Comparison of ENCODE assay signal across 18 cellular contexts in genomic region chr5:154820383-154820782, GRCh38. TPM values are rescaled to one million over a fixed set of nuclear protein-coding genes. Genes with fewer than 3 reads are reported as not detected.
DNase-seq lines count a peak whose midpoint lies in the region; ATAC-seq, FAIRE-seq and TF ChIP-seq lines count a peak whose summit lies in the region.
"Had no signal": no experiment of that assay in that cellular context is flagged by ENCODE, and none has a peak within 500 bp of the region (broad histone marks: within the 10 kb centered on the region; RNA-seq: fewer than 3 reads in every experiment).

No MANE protein-coding gene starts in this region.

- no peaks in the 10 kb centered on the region for H3K27me3 Mint-ChIP-seq in T-helper 17 cell
- H3K27me3 Mint-ChIP-seq: B cell; CD4-positive, CD25-positive, alpha-beta regulatory T cell had no signal

- H3K23ac ChIP-seq in neuronal stem cell (ENCODE audit: low read depth, low read length, poor library complexity), result peak overlapping the region; percentile 45

- H2AK5ac ChIP-seq in neuronal stem cell (ENCODE audit: low read depth, low read length), result no peak overlapping the region

- H3K27ac ChIP-seq in HepG2 (ENCODE audit: extremely low read length, insufficient read depth, low read length) (no peak overlapping the region), right lobe of liver (no peak overlapping the region), neuronal stem cell (replicated peaks; ENCODE audit: low read length) (no peak overlapping the region), small intestine (ENCODE audit: low read depth in 1 of 2, low read length in 1 of 2) (no peak overlapping the region)

- H3K4me2 ChIP-seq in HepG2 (ENCODE audit: low read depth, low read length), result no peak overlapping the region
- no peak overlapping the region for H3K4me2 ChIP-seq in neuronal stem cell (ENCODE audit: insufficient read depth, low read length, poor library complexity, severe bottlenecking)

- DNase-seq in HepG2 (ENCODE audit: low spot score) (no peak), right lobe of liver (no peak), T-helper 17 cell (no peak), neuronal stem cell (ENCODE audit: low spot score) (no peak), middle frontal gyrus (ENCODE audit: extremely low spot score, low spot score) (no peak), 8988T (no peak), small intestine (no peak)
- DNase-seq: ACHN; CD4-positive, CD25-positive, alpha-beta regulatory T cell; KBM-7; NCI-H1417 treated with DMSO at 0.1 percent for 48 hours; NCI-H2029 treated with DMSO at 0.1 percent for 48 hours; NCI-H2171 treated with DMSO at 0.1 percent for 48 hours; NCI-H446 treated with DMSO at 0.1 percent for 48 hours; NCI-H748 treated with DMSO at 0.1 percent for 48 hours; PC-3 had no signal

- H2BK5ac ChIP-seq in neuronal stem cell (ENCODE audit: low read length), result peak overlapping the region; percentile 10

- H4K8ac ChIP-seq in neuronal stem cell (ENCODE audit: low read depth, low read length), result no peak overlapping the region

- no peak overlapping the region for H3K14ac ChIP-seq in neuronal stem cell (ENCODE audit: low read length)

- peaks cover 2% of the 10 kb centered on the region for H3K36me3 Mint-ChIP-seq in T-helper 17 cell (ENCODE audit: low read depth)

- H3K4ac ChIP-seq in neuronal stem cell (ENCODE audit: low read length), result no peak overlapping the region

- intact Hi-C loops in HepG2 (cut with micrococcal nuclease; ENCODE audit: unreplicated experiment), result no loop called here
- intact Hi-C loops in right lobe of liver (cut with DNase I), result no loop called here

- no peak for TF ChIP-seq POLR2A in HepG2 (IDR thresholded peaks at IDR 0.05; ENCODE audit: insufficient read depth in 1 of 2, low read depth in 2 of 2, low read length in 2 of 2)
- TF ChIP-seq POLR2A in right lobe of liver (IDR thresholded peaks at IDR 0.05), result no peak

- in situ Hi-C loops in HepG2 (cut with HindIII; ENCODE audit: extremely low pct_ligation_motif_present, low pct_unique_long_range_greater_than_20kb), result no loop called here

- no peak for FAIRE-seq in HepG2 (lab: Jason Lieb, UNC)
- no peak for FAIRE-seq in small intestine (lab: Jason Lieb, UNC)
- FAIRE-seq: H1 had no signal

- H3K4me1 ChIP-seq in HepG2 (ENCODE audit: insufficient read depth, low read length), result peaks cover 47% of the 10 kb centered on the region
- H3K4me1 ChIP-seq in right lobe of liver, result peaks cover 0 to 15% (median 5%) of the 10 kb centered on the region in 4 donors
- peaks cover 0 to 9% of the 10 kb centered on the region in 2 donors for H3K4me1 ChIP-seq in neuronal stem cell (ENCODE audit: control insufficient read depth in 2 of 2, insufficient read depth in 1 of 2, low read depth in 1 of 2, low read length in 2 of 2)
- H3K4me1 ChIP-seq in small intestine (ENCODE audit: control insufficient read depth in 2 of 2, insufficient read depth in 1 of 2, low read depth in 1 of 2, low read length in 1 of 2), result no peaks in the 10 kb centered on the region

- POLR2A ChIA-PET in HepG2 (lab: Yijun Ruan, JAX), result interaction anchor here (1.0 kb wide), 1 partner anchor 30 kb away, joined by 3 read pairs; the partner anchor contains the start of gene FAXDC2

- H4K91ac ChIP-seq in neuronal stem cell (ENCODE audit: low read depth, low read length, poor library complexity), result no peak overlapping the region

- TF ChIP-seq RAD21 in HepG2 (CRISPR knock-in tag; IDR thresholded peaks at IDR 0.05), result no peak

- H2AFZ ChIP-seq in HepG2 (ENCODE audit: low read length), result no peak overlapping the region
- no peak overlapping the region for H2AFZ ChIP-seq in neuronal stem cell (ENCODE audit: low read length)

- TF ChIP-seq EP300 in HepG2 (IDR thresholded peaks at IDR 0.05; ENCODE audit: low read depth in 2 of 2, low read length in 2 of 2), result no peak
- TF ChIP-seq EP300 in HepG2 (CRISPR knock-in tag; IDR thresholded peaks at IDR 0.05; ENCODE audit: borderline replicate concordance), result no peak

- H4K20me1 ChIP-seq in HepG2 (ENCODE audit: insufficient read depth, low read length), result peaks cover 7% of the 10 kb centered on the region

- H3K27me3 ChIP-seq in HepG2 (ENCODE audit: control insufficient read depth in 1 of 2, insufficient read depth in 2 of 2, low read length in 2 of 2) (no peaks in the 10 kb centered on the region), right lobe of liver (no peaks in the 10 kb centered on the region), neuronal stem cell (ENCODE audit: control insufficient read depth in 3 of 3, insufficient read depth in 3 of 3, low read depth in 1 of 3, low read length in 3 of 3) (no peaks in the 10 kb centered on the region), small intestine (ENCODE audit: control insufficient read depth in 2 of 2, insufficient read depth in 2 of 2, low read length in 2 of 2) (no peaks in the 10 kb centered on the region)

- no peak overlapping the region for H3K4me3 Mint-ChIP-seq in T-helper 17 cell
- H3K4me3 Mint-ChIP-seq: B cell; CD4-positive, CD25-positive, alpha-beta regulatory T cell had no signal

- H3K79me1 ChIP-seq in neuronal stem cell (ENCODE audit: low read depth, low read length), result no peaks in the 10 kb centered on the region

- no peaks in the 10 kb centered on the region for H3K79me2 ChIP-seq in HepG2 (ENCODE audit: insufficient read depth, low read length)

- ATAC-seq in HepG2 (no peak), right lobe of liver (no peak), T-helper 17 cell (no peak)
- ATAC-seq: PC-3 had no signal

- H3K18ac ChIP-seq in neuronal stem cell (ENCODE audit: low read length), result no peak overlapping the region

- H2BK120ac ChIP-seq in neuronal stem cell (ENCODE audit: low read depth, low read length), result no peak overlapping the region

- H3K9me3 ChIP-seq in HepG2 (ENCODE audit: low read length), result no peaks in the 10 kb centered on the region
- no peaks in the 10 kb centered on the region for H3K9me3 ChIP-seq in right lobe of liver
- H3K9me3 ChIP-seq in T-helper 17 cell (ENCODE audit: control insufficient read depth, low read length, poor library complexity, severe bottlenecking), result no peaks in the 10 kb centered on the region
- peaks cover 0 to 2% of the 10 kb centered on the region in 2 donors for H3K9me3 ChIP-seq in neuronal stem cell (replicated peaks in 1 of 2; ENCODE audit: control insufficient read depth in 2 of 2, insufficient read depth in 1 of 2, low read depth in 1 of 2, low read length in 2 of 2)
- H3K9me3 ChIP-seq in small intestine (ENCODE audit: control insufficient read depth, low read depth), result no peaks in the 10 kb centered on the region

- no TSS peak for BruUV-seq in HepG2 (replicated peaks; lab: Mats Ljungman, UMichigan)

- H3K9ac ChIP-seq in HepG2 (ENCODE audit: insufficient read depth, low read depth, low read length) (no peak overlapping the region), neuronal stem cell (ENCODE audit: low read depth, low read length, poor library complexity) (no peak overlapping the region)

- H3K4me3 ChIP-seq in HepG2 (replicated peaks in 1 of 3; ENCODE audit: insufficient read depth in 1 of 3, low read depth in 2 of 3, low read length in 3 of 3), result no peak overlapping the region
- no peak overlapping the region for H3K4me3 ChIP-seq in right lobe of liver
- H3K4me3 ChIP-seq in neuronal stem cell (ENCODE audit: low read length in 2 of 2), result no peak overlapping the region
- H3K4me3 ChIP-seq in small intestine (ENCODE audit: low read depth in 1 of 2, low read length in 2 of 2), result no peak overlapping the region

- H3K36me3 ChIP-seq in HepG2 (replicated peaks in 1 of 2; ENCODE audit: control insufficient read depth in 1 of 2, insufficient read depth in 2 of 2, low read length in 2 of 2) (peaks cover 9 to 49% of the 10 kb centered on the region in 2 experiments), right lobe of liver (peaks cover 0 to 57% (median 18%) of the 10 kb centered on the region in 4 donors), neuronal stem cell (replicated peaks in 1 of 2; ENCODE audit: control insufficient read depth in 2 of 2, insufficient read depth in 2 of 2, low read length in 2 of 2) (peaks cover 27 to 87% of the 10 kb centered on the region in 2 donors), small intestine (ENCODE audit: control insufficient read depth in 2 of 2, insufficient read depth in 2 of 2, low read length in 2 of 2) (peaks cover 5 to 13% of the 10 kb centered on the region in 2 donors)

- no peak overlapping the region for H2BK15ac ChIP-seq in neuronal stem cell (ENCODE audit: low read length)

- TF ChIP-seq CTCF in HepG2 (CRISPR knock-in tag; IDR thresholded peaks at IDR 0.05) (no peak), right lobe of liver (IDR thresholded peaks at IDR 0.05) (no peak)

- CTCF ChIA-PET in HepG2 (lab: Yijun Ruan, JAX; ENCODE audit: low intra/inter-chr PET ratio, low total read pairs), result no interaction called here

- no peak overlapping the region for H2BK12ac ChIP-seq in neuronal stem cell (ENCODE audit: low read length)

- 95% methylated on average over 5 of the region's 5 CpGs for WGBS in HepG2 (ENCODE audit: low lambda C conversion rate)
- 92% methylated on average over 2 of the region's 5 CpGs for WGBS in right lobe of liver (ENCODE audit: insufficient coverage, low coverage, low lambda C conversion rate, missing lambda C conversion rate)
- no CpG with 5 or more reads among the region's 5 CpGs for WGBS in neuronal stem cell (ENCODE audit: extremely low coverage in 2 of 2, insufficient read length in 2 of 2, insufficient replicate concordance in 1 of 2), 2 donors
- WGBS in small intestine, 3 donors, result 95 to 98% (median 98%) methylated on average over 5 of the region's 5 CpGs

- peak overlapping the region; percentile 65 for H3K27ac Mint-ChIP-seq in T-helper 17 cell
- H3K27ac Mint-ChIP-seq: B cell had no signal

- H3K4me1 Mint-ChIP-seq in T-helper 17 cell, result peaks cover 13% of the 10 kb centered on the region
- H3K4me1 Mint-ChIP-seq: B cell had no signal

RNA-seq across cellular contexts. Expression of gene FAXDC2, which starts 30.0 kb away (rescaled TPM):
- total RNA-seq in HepG2 (2016; rRNA removed; fragmentation: Illumina TruSeq; extraction: Trizol), result 3.0 and 4.7 TPM in 2 replicates
- 1.3 and 1.5 TPM in 2 replicates for total RNA-seq in HepG2 (2016; cell fraction: cytosol; rRNA removed; fragmentation: Illumina TruSeq; extraction: Trizol; ENCODE audit: low read depth)
- total RNA-seq in HepG2 (2016; cell fraction: insoluble cytoplasmic fraction; rRNA removed; fragmentation: Illumina TruSeq; extraction: Trizol), result 4.3 and 5.0 TPM in 2 replicates
- total RNA-seq in HepG2 (2016; cell fraction: membrane; rRNA removed; fragmentation: Illumina TruSeq; extraction: Trizol), result 3.5 and 4.3 TPM in 2 replicates
- total RNA-seq in HepG2 (2016; cell fraction: nucleus; rRNA removed; fragmentation: Illumina TruSeq; extraction: Trizol), result 5.5 and 5.8 TPM in 2 replicates
- 49.5 and 58.8 TPM in 2 replicates for polyA plus RNA-seq in HepG2 (2011; rRNA removed)
- 41.5 and 43.5 TPM in 2 replicates for polyA plus RNA-seq in HepG2 (2011; cell fraction: cytosol; rRNA removed)
- 45.2 and 57.4 TPM in 2 replicates for polyA plus RNA-seq in HepG2 (2011; cell fraction: nucleus; rRNA removed)
- polyA plus RNA-seq in HepG2 (2012), result 27.6 and 33.1 TPM in 2 replicates
- 1.3 and 1.9 TPM in 2 replicates for polyA plus RNA-seq in HepG2 (2016; cell fraction: cytosol; fragmentation: Illumina TruSeq; extraction: Trizol; ENCODE audit: low read depth)
- 3.7 and 4.2 TPM in 2 replicates for polyA plus RNA-seq in HepG2 (2016; cell fraction: insoluble cytoplasmic fraction; fragmentation: Illumina TruSeq; extraction: Trizol; ENCODE audit: low read depth)
- polyA plus RNA-seq in HepG2 (2016; cell fraction: membrane; fragmentation: Illumina TruSeq; extraction: Trizol; ENCODE audit: low read depth), result 3.9 and 4.0 TPM in 2 replicates
- 6.6 and 7.0 TPM in 2 replicates for polyA plus RNA-seq in HepG2 (2016; cell fraction: nucleus; fragmentation: Illumina TruSeq; extraction: Trizol; ENCODE audit: insufficient read depth, low read depth)
- polyA minus RNA-seq in HepG2 (2011; rRNA and poly(A)+ RNA removed; ENCODE audit: low replicate concordance), result 0.05 and 101 TPM in 2 replicates
- 23.1 and 27.3 TPM in 2 replicates for polyA minus RNA-seq in HepG2 (2011; cell fraction: cytosol; rRNA and poly(A)+ RNA removed)
- polyA minus RNA-seq in HepG2 (2011; cell fraction: nucleus; rRNA and poly(A)+ RNA removed), result 39.9 and 40.4 TPM in 2 replicates
- 10 to 100 TPM; 27.3 to 98.1 (median 53.2) TPM for total RNA-seq in right lobe of liver
- total RNA-seq in T-helper 17 cell, result 10 to 100 TPM in 1 of 2 donors, 1 to 10 TPM in 1; 1.1 to 36.8 TPM
- 10.6 TPM for polyA plus RNA-seq in neuronal stem cell (2013, experiment 1 of 2)
- 10.0 TPM for polyA plus RNA-seq in neuronal stem cell (2013, experiment 2 of 2)
- polyA plus RNA-seq in small intestine, result 10 to 100 TPM; 10.8 to 17.0 (median 13.2) TPM
- total RNA-seq: B cell, PC-3 had no signal

RNA-seq across cellular contexts. Expression of gene CNOT8, which starts 38.0 kb away (rescaled TPM):
- 37.1 and 50.3 TPM in 2 replicates for total RNA-seq in HepG2 (2016; rRNA removed; fragmentation: Illumina TruSeq; extraction: Trizol)
- total RNA-seq in HepG2 (2016; cell fraction: cytosol; rRNA removed; fragmentation: Illumina TruSeq; extraction: Trizol; ENCODE audit: low read depth), result 8.5 and 9.5 TPM in 2 replicates
- 38.6 and 50.3 TPM in 2 replicates for total RNA-seq in HepG2 (2016; cell fraction: insoluble cytoplasmic fraction; rRNA removed; fragmentation: Illumina TruSeq; extraction: Trizol)
- total RNA-seq in HepG2 (2016; cell fraction: membrane; rRNA removed; fragmentation: Illumina TruSeq; extraction: Trizol), result 21.9 and 23.8 TPM in 2 replicates
- 27.1 and 28.0 TPM in 2 replicates for total RNA-seq in HepG2 (2016; cell fraction: nucleus; rRNA removed; fragmentation: Illumina TruSeq; extraction: Trizol)
- 63.8 and 74.9 TPM in 2 replicates for polyA plus RNA-seq in HepG2 (2011; rRNA removed)
- 63.2 and 67.0 TPM in 2 replicates for polyA plus RNA-seq in HepG2 (2011; cell fraction: cytosol; rRNA removed)
- 46.3 and 57.5 TPM in 2 replicates for polyA plus RNA-seq in HepG2 (2011; cell fraction: nucleus; rRNA removed)
- polyA plus RNA-seq in HepG2 (2012), result 54.8 and 56.2 TPM in 2 replicates
- 4.1 and 5.1 TPM in 2 replicates for polyA plus RNA-seq in HepG2 (2016; cell fraction: cytosol; fragmentation: Illumina TruSeq; extraction: Trizol; ENCODE audit: low read depth)
- polyA plus RNA-seq in HepG2 (2016; cell fraction: insoluble cytoplasmic fraction; fragmentation: Illumina TruSeq; extraction: Trizol; ENCODE audit: low read depth), result 41.9 and 42.7 TPM in 2 replicates
- 12.2 and 12.5 TPM in 2 replicates for polyA plus RNA-seq in HepG2 (2016; cell fraction: membrane; fragmentation: Illumina TruSeq; extraction: Trizol; ENCODE audit: low read depth)
- 48.0 and 49.6 TPM in 2 replicates for polyA plus RNA-seq in HepG2 (2016; cell fraction: nucleus; fragmentation: Illumina TruSeq; extraction: Trizol; ENCODE audit: insufficient read depth, low read depth)
- polyA minus RNA-seq in HepG2 (2011; rRNA and poly(A)+ RNA removed; ENCODE audit: low replicate concordance), result 31.6 and 52.4 TPM in 2 replicates
- polyA minus RNA-seq in HepG2 (2011; cell fraction: cytosol; rRNA and poly(A)+ RNA removed), result 51.4 and 54.3 TPM in 2 replicates
- 35.0 and 39.0 TPM in 2 replicates for polyA minus RNA-seq in HepG2 (2011; cell fraction: nucleus; rRNA and poly(A)+ RNA removed)
- 10 to 100 TPM; 12.4 to 19.6 (median 16.5) TPM for total RNA-seq in right lobe of liver
- 100 to 1,000 TPM; 109 to 111 TPM for total RNA-seq in T-helper 17 cell
- polyA plus RNA-seq in neuronal stem cell (2013, experiment 1 of 2), result 44.3 TPM
- polyA plus RNA-seq in neuronal stem cell (2013, experiment 2 of 2), result 45.4 TPM
- 10 to 100 TPM; 43.5 to 54.1 (median 46.1) TPM for polyA plus RNA-seq in small intestine
